In genomic region chrX:47568656-47569295, GRCh38 we compare ENCODE assay signal across 7 cellular contexts. TPM values are rescaled to one million over a fixed set of nuclear protein-coding genes. Genes with fewer than 3 reads are reported as not detected.
DNase-seq lines count a peak whose midpoint lies in the region; ATAC-seq and TF ChIP-seq lines count a peak whose summit lies in the region.

No MANE protein-coding gene starts in this region.

- H3K27ac Mint-ChIP-seq in progenitor cell of endocrine pancreas: no peak overlapping the region

- no peak overlapping the region for H3K4me3 ChIP-seq in NB4 (ENCODE audit: low read depth, low read length)

- no peak overlapping the region for H3K4me3 Mint-ChIP-seq in progenitor cell of endocrine pancreas (ENCODE audit: low read depth)

- ATAC-seq in HG02642 (IDR thresholded peaks at IDR 0.05; ENCODE audit: poor library complexity, unreplicated experiment): no peak

- DNase-seq in GM10266 (ENCODE audit: extremely low spot score): no peak
- DNase-seq in NB4 (ENCODE audit: low read depth): peak; percentile 55
- peak; percentile 35 for DNase-seq in central memory CD4-positive, alpha-beta T cell
- DNase-seq in progenitor cell of endocrine pancreas (ENCODE audit: low spot score, unreplicated experiment): no peak
- no peak for DNase-seq in T-helper 9 cell
- DNase-seq in posterior cingulate gyrus: no peak

- H3K9me3 Mint-ChIP-seq in progenitor cell of endocrine pancreas (ENCODE audit: low read depth): peaks cover 14% of the 10 kb centered on the region

- intact Hi-C loops in posterior cingulate gyrus (cut with DNase I): no loop called here

- TF ChIP-seq CTCF in GM10266 (IDR thresholded peaks at IDR 0.05; ENCODE audit: control insufficient read depth, insufficient read depth, low read depth, missing control alignments) (peak; percentile 6), NB4 (IDR thresholded peaks at IDR 0.05; ENCODE audit: low read depth, low read length) (peak; percentile 31), progenitor cell of endocrine pancreas (IDR thresholded peaks at IDR 0.05; ENCODE audit: unreplicated experiment) (peak; percentile 30)

- TF ChIP-seq POLR2A in NB4 (IDR thresholded peaks at IDR 0.05; ENCODE audit: extremely low read depth, insufficient read length): no peak

- H3K36me3 Mint-ChIP-seq in progenitor cell of endocrine pancreas (ENCODE audit: insufficient read depth): peaks cover 24% of the 10 kb centered on the region

- peaks cover 6% of the 10 kb centered on the region for H3K4me1 Mint-ChIP-seq in progenitor cell of endocrine pancreas (ENCODE audit: low read depth)

- no peaks in the 10 kb centered on the region for H3K27me3 Mint-ChIP-seq in progenitor cell of endocrine pancreas

RNA-seq across cellular contexts. Expression of gene ARAF, which starts 7.8 kb away (rescaled TPM):
- 76.8 and 77.7 TPM in 2 replicates for total RNA-seq in progenitor cell of endocrine pancreas

RNA-seq across cellular contexts. Expression of gene TIMP1, which starts 13.5 kb away (rescaled TPM):
- 29.1 and 33.0 TPM in 2 replicates for total RNA-seq in progenitor cell of endocrine pancreas

RNA-seq across cellular contexts. Expression of gene SYN1, which starts 50.9 kb away (rescaled TPM):
- total RNA-seq in progenitor cell of endocrine pancreas: 5.3 and 6.7 TPM in 2 replicates

Comparison
In these comparisons a context has a peak if more than half of its experiments do, and no peak if none do; other contexts are left out.
1. DNase-seq: peak in NB4 (single experiment) and central memory CD4-positive, alpha-beta T cell (single experiment); none in GM10266 (single experiment), progenitor cell of endocrine pancreas (single experiment), T-helper 9 cell (single experiment) and posterior cingulate gyrus (0 of 10).
2. Peak in every context shown above with its lines, with median percentiles within 50 percentile points of each other: CTCF ChIP-seq.